8 cellular contexts compared by ENCODE assay signal in genomic region chr3:124928333-124929202, GRCh38. TPM values are rescaled to one million over a fixed set of nuclear protein-coding genes. Genes with fewer than 3 reads are reported as not detected.
A peak's percentile ranks its signal among the peaks of the same experiment; 100 is the strongest.
DNase-seq lines count a peak whose midpoint lies in the region; ATAC-seq and TF ChIP-seq lines count a peak whose summit lies in the region.

No MANE protein-coding gene starts in this region.

- no peaks in the 10 kb centered on the region for H3K9me3 Mint-ChIP-seq in activated naive CD4-positive, alpha-beta T cell treated with anti-CD3 and anti-CD28 coated beads for 36 hours

- H3K4me1 Mint-ChIP-seq in activated naive CD4-positive, alpha-beta T cell treated with anti-CD3 and anti-CD28 coated beads for 36 hours (ENCODE audit: low read depth) = no peaks in the 10 kb centered on the region

- H3K36me3 ChIP-seq in heart left ventricle = no peaks in the 10 kb centered on the region

- CTCF ChIA-PET in activated naive CD4-positive, alpha-beta T cell treated with anti-CD3 and anti-CD28 coated beads for 36 hours (lab: Charles Lee) = interaction anchor here (0.5 to 3.6 kb wide), 5 partner anchors 10 to 309 kb away, joined by 3 to 13 read pairs (median 4); no protein-coding TSS in a partner anchor

- no peak for TF ChIP-seq POLR2A in heart left ventricle (IDR thresholded peaks at IDR 0.05)

- H3K9me3 ChIP-seq in heart left ventricle = no peaks in the 10 kb centered on the region

- 20 to 29% (median 26%) methylated on average over 4 of the region's 4 CpGs for WGBS in heart left ventricle, 4 donors

- no peak overlapping the region for H3K27ac ChIP-seq in heart left ventricle

- no peaks in the 10 kb centered on the region for H3K36me3 Mint-ChIP-seq in activated naive CD4-positive, alpha-beta T cell treated with anti-CD3 and anti-CD28 coated beads for 36 hours (ENCODE audit: low read depth)

- ATAC-seq in heart left ventricle (peak in 2 of 4 donors; percentile 68 to 76), sciatic nerve (peak; percentile 56), HG02678 (IDR thresholded peaks at IDR 0.05; ENCODE audit: unreplicated experiment) (no peak), HG02884 (IDR thresholded peaks at IDR 0.05; ENCODE audit: unreplicated experiment) (no peak)

- TF ChIP-seq CTCF in LNCaP clone FGC (IDR thresholded peaks at IDR 0.05; ENCODE audit: control insufficient read depth, extremely low read depth, insufficient read depth) (peak; percentile 79), heart left ventricle (IDR thresholded peaks at IDR 0.05) (peak; percentile 61 to 87 (median 75))

- H3K4me3 Mint-ChIP-seq in activated naive CD4-positive, alpha-beta T cell treated with anti-CD3 and anti-CD28 coated beads for 36 hours = no peak overlapping the region

- intact Hi-C loops in activated naive CD4-positive, alpha-beta T cell treated with anti-CD3 and anti-CD28 coated beads for 36 hours (cut with micrococcal nuclease) = loop anchor here (1.0 kb wide), 4 partner anchors 214 to 657 kb away; no protein-coding TSS in a partner anchor
- intact Hi-C loops in heart left ventricle (cut with DNase I) (loop anchor here (1.0 to 10.0 kb wide), 14 partner anchors 54 to 659 kb away; no protein-coding TSS in a partner anchor), sciatic nerve (cut with DNase I) (no loop called here)

- peaks cover 0 to 11% (median 0%) of the 10 kb centered on the region in 12 donors for H3K4me1 ChIP-seq in heart left ventricle

- no peak overlapping the region for H3K4me3 ChIP-seq in LNCaP clone FGC (ENCODE audit: low read depth, low read length)
- no peak overlapping the region for H3K4me3 ChIP-seq in heart left ventricle

- DNase-seq in DMS53 (lab: John Stamatoyannopoulos, UW) (peak; percentile 75), LNCaP clone FGC (ENCODE audit: low read depth) (peak; percentile 37), SK-MEL-5 (ENCODE audit: low read depth, low spot score) (peak; percentile 79), heart left ventricle (peak; percentile 50 to 79 (median 60)), sciatic nerve (ENCODE audit: low spot score) (peak; percentile 80)
- peak; percentile 82 for DNase-seq in activated naive CD4-positive, alpha-beta T cell treated with anti-CD3 and anti-CD28 coated beads for 36 hours

- H3K27me3 ChIP-seq in heart left ventricle = no peaks in the 10 kb centered on the region

- H3K27me3 Mint-ChIP-seq in activated naive CD4-positive, alpha-beta T cell treated with anti-CD3 and anti-CD28 coated beads for 36 hours (ENCODE audit: low read depth) = peaks cover 3% of the 10 kb centered on the region

- H3K27ac Mint-ChIP-seq in activated naive CD4-positive, alpha-beta T cell treated with anti-CD3 and anti-CD28 coated beads for 36 hours = no peak overlapping the region

- in situ Hi-C loops in SK-MEL-5 (cut with HindIII; ENCODE audit: low pct_unique_long_range_greater_than_20kb, low sequenced_read_pairs) = no loop called here

RNA-seq across cellular contexts. Expression of gene MUC13, which starts 6.0 kb away (rescaled TPM):
- total RNA-seq in SK-MEL-5 (2014; rRNA removed; shearing (Covaris generic)) = 0.03 TPM in 1 of 2 replicates, not detected in the other
- polyA plus RNA-seq in SK-MEL-5 (2015; cell fraction: cytosol; rRNA removed) = 0.06 and 0.12 TPM in 2 replicates
- polyA plus RNA-seq in SK-MEL-5 (2015; cell fraction: nucleus; rRNA removed) = not detected in 2 replicates
- not detected for total RNA-seq in activated naive CD4-positive, alpha-beta T cell treated with anti-CD3 and anti-CD28 coated beads for 36 hours
- total RNA-seq in heart left ventricle (under 1 TPM in 1 of 9 donors, not detected in 8; 0.08 TPM), sciatic nerve (not detected)
- polyA plus RNA-seq in heart left ventricle = under 1 TPM in 1 of 2 donors, not detected in 1; 0.15 TPM

RNA-seq across cellular contexts. Expression of gene ITGB5, which starts 41.4 kb away (rescaled TPM):
- total RNA-seq in SK-MEL-5 (2014; rRNA removed; shearing (Covaris generic)) = 103 and 116 TPM in 2 replicates
- polyA plus RNA-seq in SK-MEL-5 (2015; cell fraction: cytosol; rRNA removed) = 161 and 167 TPM in 2 replicates
- polyA plus RNA-seq in SK-MEL-5 (2015; cell fraction: nucleus; rRNA removed) = 39.1 and 53.1 TPM in 2 replicates
- under 1 TPM; 0.31 to 0.59 TPM for total RNA-seq in activated naive CD4-positive, alpha-beta T cell treated with anti-CD3 and anti-CD28 coated beads for 36 hours
- total RNA-seq in heart left ventricle (100 to 1,000 TPM in 8 of 9 donors, 10 to 100 TPM in 1; 96.3 to 223 (median 118) TPM), sciatic nerve (138 TPM)
- polyA plus RNA-seq in heart left ventricle = 100 to 1,000 TPM in 1 of 2 donors, 10 to 100 TPM in 1; 23.1 to 159 TPM

Comparison
In these comparisons a context has a peak if more than half of its experiments do, and no peak if none do; other contexts are left out.
1. RNA of gene ITGB5, which starts 41.4 kb away (total RNA-seq): 138 TPM in sciatic nerve (single experiment), 96.3 to 223 TPM in heart left ventricle and 103 to 116 TPM in SK-MEL-5; 0.31 to 0.59 TPM in activated naive CD4-positive, alpha-beta T cell treated with anti-CD3 and anti-CD28 coated beads for 36 hours; every median in the first group is over 10 times any median in the second.
2. Peak in every context shown above with its lines, with median percentiles within 50 percentile points of each other: DNase-seq.